19 cellular contexts compared by ENCODE assay signal in genomic region chr17:50779747-50780363, GRCh38. TPM values are rescaled to one million over a fixed set of nuclear protein-coding genes. Genes with fewer than 3 reads are reported as not detected.
DNase-seq lines count a peak whose midpoint lies in the region; ATAC-seq and TF ChIP-seq lines count a peak whose summit lies in the region.
"Had no signal": no experiment of that assay in that cellular context is flagged by ENCODE, and none has a peak within 500 bp of the region (broad histone marks: within the 10 kb centered on the region; RNA-seq: fewer than 3 reads in every experiment).

No MANE protein-coding gene starts in this region.

- H3K36me3 Mint-ChIP-seq in activated T-cell treated with anti-CD3 and anti-CD28 coated beads, Interleukin-2, amount 50 U/mL, for 4 hours (ENCODE audit: insufficient read depth), result no peaks in the 10 kb centered on the region
- H3K36me3 Mint-ChIP-seq in immature natural killer cell (no peaks in the 10 kb centered on the region), glutamatergic neuron (ENCODE audit: unreplicated experiment) (no peaks in the 10 kb centered on the region)
- H3K36me3 Mint-ChIP-seq: IgD-negative memory B cell had no signal

- H3K27ac Mint-ChIP-seq in immature natural killer cell (peak overlapping the region in 2 of 6 donors; percentile 28 to 31), glutamatergic neuron (ENCODE audit: unreplicated experiment) (no peak overlapping the region)
- H3K27ac Mint-ChIP-seq: IgD-negative memory B cell had no signal

- peak; percentile 13 for DNase-seq in stimulated activated CD4-positive, alpha-beta T cell treated with anti-CD3 and anti-CD28 coated beads, Interleukin-1b, Interleukin-23, amount 100 ng/mL, for 48 hours
- DNase-seq in stimulated activated CD4-positive, alpha-beta T cell treated with anti-CD3 and anti-CD28 coated beads, Interleukin-12 subunit alpha, Interleukin-12 subunit beta, amount 100 ng/mL, for 4 hours, result no peak
- peak; percentile 15 for DNase-seq in activated T-cell treated with anti-CD3 and anti-CD28 coated beads, Interleukin-2, amount 50 U/mL, for 4 hours
- DNase-seq in immature natural killer cell, result peak; percentile 50 to 69 (median 65)
- no peak for DNase-seq in glutamatergic neuron
- no peak for DNase-seq in OCI-M1 (lab: John Stamatoyannopoulos, UW)
- DNase-seq in SIG-M5 (lab: John Stamatoyannopoulos, UW), result no peak
- DNase-seq: NCI-H1105, NCI-H510A, PC-3, thyroid gland had no signal

- no peaks in the 10 kb centered on the region for H3K9me3 Mint-ChIP-seq in activated T-cell treated with anti-CD3 and anti-CD28 coated beads, Interleukin-2, amount 50 U/mL, for 4 hours
- H3K9me3 Mint-ChIP-seq in immature natural killer cell (no peaks in the 10 kb centered on the region), glutamatergic neuron (ENCODE audit: unreplicated experiment) (no peaks in the 10 kb centered on the region)
- H3K9me3 Mint-ChIP-seq: IgD-negative memory B cell had no signal

- H3K4me3 Mint-ChIP-seq in activated T-cell treated with anti-CD3 and anti-CD28 coated beads, Interleukin-2, amount 50 U/mL, for 4 hours, result no peak overlapping the region
- H3K4me3 Mint-ChIP-seq in immature natural killer cell, result peak overlapping the region; percentile 24 to 57 (median 30)
- H3K4me3 Mint-ChIP-seq in glutamatergic neuron (ENCODE audit: unreplicated experiment), result no peak overlapping the region
- H3K4me3 Mint-ChIP-seq: IgD-negative memory B cell had no signal

- ATAC-seq in activated T-cell treated with anti-CD3 and anti-CD28 coated beads, Interleukin-2, amount 50 U/mL, for 4 hours, result peak; percentile 58 to 61
- ATAC-seq in GM21723 (IDR thresholded peaks at IDR 0.05; ENCODE audit: unreplicated experiment), result no peak
- ATAC-seq: PC-3, right lobe of liver had no signal

- no peak for TF ChIP-seq CTCF in glutamatergic neuron (IDR thresholded peaks at IDR 0.05; ENCODE audit: partially characterized antibody, unreplicated experiment)

- peaks cover 6% of the 10 kb centered on the region for H3K27me3 Mint-ChIP-seq in activated T-cell treated with anti-CD3 and anti-CD28 coated beads, Interleukin-2, amount 50 U/mL, for 4 hours (ENCODE audit: low read depth)
- peaks cover 3 to 9% (median 6%) of the 10 kb centered on the region in 3 donors for H3K27me3 Mint-ChIP-seq in immature natural killer cell (ENCODE audit: low read depth in 3 of 3)
- H3K27me3 Mint-ChIP-seq in glutamatergic neuron (ENCODE audit: unreplicated experiment), result peaks cover 2% of the 10 kb centered on the region

- peaks cover 30% of the 10 kb centered on the region for H3K4me1 Mint-ChIP-seq in activated T-cell treated with anti-CD3 and anti-CD28 coated beads, Interleukin-2, amount 50 U/mL, for 4 hours (ENCODE audit: low read depth)
- H3K4me1 Mint-ChIP-seq in immature natural killer cell, result peaks cover 18 to 22% of the 10 kb centered on the region in 2 donors
- H3K4me1 Mint-ChIP-seq in glutamatergic neuron (ENCODE audit: low read depth, unreplicated experiment), result no peaks in the 10 kb centered on the region

RNA-seq across cellular contexts. Expression of gene ANKRD40CL, which starts 12.5 kb away (rescaled TPM):
- not detected for total RNA-seq in activated T-cell treated with anti-CD3 and anti-CD28 coated beads, Interleukin-2, amount 50 U/mL, for 4 hours
- not detected for polyA plus RNA-seq in immature natural killer cell
- total RNA-seq in glutamatergic neuron (ENCODE audit: unreplicated experiment), result not detected
- total RNA-seq: breast epithelium, frontal cortex, H1, lung microvascular endothelial cell, PC-3, thyroid gland had no signal
- polyA plus RNA-seq: AG04450, H1, IgD-negative memory B cell had no signal

RNA-seq across cellular contexts. Expression of gene WFIKKN2, which starts 55.5 kb away (rescaled TPM):
- total RNA-seq in activated T-cell treated with anti-CD3 and anti-CD28 coated beads, Interleukin-2, amount 50 U/mL, for 4 hours, result not detected
- polyA plus RNA-seq in immature natural killer cell, result not detected
- 3.5 TPM for total RNA-seq in glutamatergic neuron (ENCODE audit: unreplicated experiment)
- total RNA-seq: breast epithelium, lung microvascular endothelial cell, PC-3, right lobe of liver had no signal
- polyA plus RNA-seq: IgD-negative memory B cell had no signal

Comparison
In these comparisons a context has a peak if more than half of its experiments do, and no peak if none do; other contexts are left out.
1. DNase-seq: peak in stimulated activated CD4-positive, alpha-beta T cell treated with anti-CD3 and anti-CD28 coated beads, Interleukin-1b, Interleukin-23, amount 100 ng/mL, for 48 hours (single experiment), activated T-cell treated with anti-CD3 and anti-CD28 coated beads, Interleukin-2, amount 50 U/mL, for 4 hours (single experiment) and immature natural killer cell (3 of 3); none in stimulated activated CD4-positive, alpha-beta T cell treated with anti-CD3 and anti-CD28 coated beads, Interleukin-12 subunit alpha, Interleukin-12 subunit beta, amount 100 ng/mL, for 4 hours (single experiment), glutamatergic neuron (single experiment), OCI-M1 (single experiment) and SIG-M5 (single experiment).
2. H3K4me3 Mint-ChIP-seq: peak in immature natural killer cell (5 of 5); none in activated T-cell treated with anti-CD3 and anti-CD28 coated beads, Interleukin-2, amount 50 U/mL, for 4 hours (single experiment) and glutamatergic neuron (single experiment).